8 cellular contexts compared by ENCODE assay signal in genomic region chr16:67447508-67448076, GRCh38. TPM values are rescaled to one million over a fixed set of nuclear protein-coding genes. Genes with fewer than 3 reads are reported as not detected.
DNase-seq lines count a peak whose midpoint lies in the region; ATAC-seq, FAIRE-seq and TF ChIP-seq lines count a peak whose summit lies in the region.

No MANE protein-coding gene starts in this region.

- TF ChIP-seq CTCF in AG04450 (IDR thresholded peaks at IDR 0.05; ENCODE audit: low read depth, low read length) (peak; percentile 55), kidney epithelial cell (IDR thresholded peaks at IDR 0.05; ENCODE audit: insufficient read depth, low read length, poor library complexity, severe bottlenecking) (peak; percentile 48)

- POLR2A ChIA-PET in AG04450 (lab: Yijun Ruan, JAX), result interaction anchor here (0.5 to 1.4 kb wide), 5 partner anchors 9 to 154 kb away, joined by 3 to 8 read pairs (median 6); no protein-coding TSS in a partner anchor

- no peak overlapping the region for H3K4me3 ChIP-seq in AG04450 (ENCODE audit: low read depth, low read length)
- H3K4me3 ChIP-seq in kidney epithelial cell (ENCODE audit: low read depth, low read length), result no peak overlapping the region

- peak; percentile 96 for FAIRE-seq in GM19239 (lab: Jason Lieb, UNC)

- no peaks in the 10 kb centered on the region for H3K36me3 ChIP-seq in kidney epithelial cell (ENCODE audit: control insufficient read depth, insufficient read depth, low read length)

- CTCF ChIA-PET in AG04450 (lab: Charles Lee), result interaction anchor here (0.6 to 4.3 kb wide), 15 partner anchors 9 to 250 kb away, joined by 3 to 36 read pairs (median 5); partner anchors contain the start of genes ATP6V0D1 and HSD11B2

- H3K27me3 ChIP-seq in AG04450 (ENCODE audit: control insufficient read depth, insufficient read depth, low read length) (no peaks in the 10 kb centered on the region), kidney epithelial cell (ENCODE audit: control insufficient read depth, insufficient read depth, low read length) (no peaks in the 10 kb centered on the region)

- ATAC-seq in GM18909 (IDR thresholded peaks at IDR 0.05; ENCODE audit: poor library complexity, unreplicated experiment), result no peak

- peak overlapping the region; percentile 47 for H3K27ac ChIP-seq in AG04450 (ENCODE audit: low read depth, low read length)

- DNase-seq in AG04450 (ENCODE audit: low read depth, low spot score), result peak; percentile 37
- peak; percentile 87 for DNase-seq in GM19239 (ENCODE audit: insufficient read length, low spot score)
- peak; percentile 40 for DNase-seq in SHP77 treated with DMSO at 0.1 percent for 48 hours (lab: John Stamatoyannopoulos, UW)
- peak; percentile 73 for DNase-seq in activated naive CD4-positive, alpha-beta T cell treated with anti-CD3 and anti-CD28 coated beads, Interleukin-2, amount 50 U/mL, for 16 hours
- no peak for DNase-seq in kidney epithelial cell (ENCODE audit: low read depth)
- peak; percentile 6 for DNase-seq in stimulated activated CD8-positive, alpha-beta memory T cell treated with anti-CD3 and anti-CD28 coated beads, Interleukin-12 subunit alpha, Interleukin-12 subunit beta, amount 100 ng/mL, for 1 hour (ENCODE audit: low read depth)
- no peak for DNase-seq in NCI-H2227 (lab: John Stamatoyannopoulos, UW; ENCODE audit: unreplicated experiment)

- no peaks in the 10 kb centered on the region for H3K9me3 ChIP-seq in AG04450 (ENCODE audit: control insufficient read depth, insufficient read depth, low read length)

RNA-seq across cellular contexts. Expression of gene HSD11B2, which starts 16.7 kb away (rescaled TPM):
- 0.07 TPM in 1 of 2 replicates, not detected in the other for polyA plus RNA-seq in AG04450 (2011; rRNA removed)
- not detected in 2 replicates for polyA minus RNA-seq in AG04450 (2011; rRNA and poly(A)+ RNA removed)
- total RNA-seq in kidney epithelial cell, result 0.96 and 5.8 TPM in 2 replicates

RNA-seq across cellular contexts. Expression of gene ZDHHC1, which starts 31.3 kb away (rescaled TPM):
- polyA plus RNA-seq in AG04450 (2011; rRNA removed), result 1.9 and 2.7 TPM in 2 replicates
- 2.6 and 4.6 TPM in 2 replicates for polyA minus RNA-seq in AG04450 (2011; rRNA and poly(A)+ RNA removed)
- total RNA-seq in kidney epithelial cell, result 9.5 and 11.3 TPM in 2 replicates

RNA-seq across cellular contexts. Expression of gene ATP6V0D1, which starts 33.4 kb away (rescaled TPM):
- polyA plus RNA-seq in AG04450 (2011; rRNA removed), result 101 and 121 TPM in 2 replicates
- 164 and 206 TPM in 2 replicates for polyA minus RNA-seq in AG04450 (2011; rRNA and poly(A)+ RNA removed)
- 157 and 233 TPM in 2 replicates for total RNA-seq in kidney epithelial cell

RNA-seq across cellular contexts. Expression of gene AGRP, which starts 35.8 kb away (rescaled TPM):
- polyA plus RNA-seq in AG04450 (2011; rRNA removed), result not detected in 2 replicates
- polyA minus RNA-seq in AG04450 (2011; rRNA and poly(A)+ RNA removed), result not detected in 2 replicates
- not detected in 2 replicates for total RNA-seq in kidney epithelial cell

RNA-seq across cellular contexts. Expression of gene TPPP3, which starts 54.3 kb away (rescaled TPM):
- polyA plus RNA-seq in AG04450 (2011; rRNA removed), result 1.5 TPM in 2 replicates
- 0.70 TPM in 1 of 2 replicates, not detected in the other for polyA minus RNA-seq in AG04450 (2011; rRNA and poly(A)+ RNA removed)
- 0.46 and 1.4 TPM in 2 replicates for total RNA-seq in kidney epithelial cell

Comparison
In these comparisons a context has a peak if more than half of its experiments do, and no peak if none do; other contexts are left out.
1. DNase-seq: peak in AG04450 (single experiment), GM19239 (single experiment), SHP77 treated with DMSO at 0.1 percent for 48 hours (single experiment), activated naive CD4-positive, alpha-beta T cell treated with anti-CD3 and anti-CD28 coated beads, Interleukin-2, amount 50 U/mL, for 16 hours (single experiment) and stimulated activated CD8-positive, alpha-beta memory T cell treated with anti-CD3 and anti-CD28 coated beads, Interleukin-12 subunit alpha, Interleukin-12 subunit beta, amount 100 ng/mL, for 1 hour (single experiment); none in kidney epithelial cell (single experiment) and NCI-H2227 (single experiment).